17 cellular contexts compared by ENCODE assay signal in genomic region chr1:204992499-204992898, GRCh38. TPM values are rescaled to one million over a fixed set of nuclear protein-coding genes. Genes with fewer than 3 reads are reported as not detected.
DNase-seq lines count a peak whose midpoint lies in the region; ATAC-seq and TF ChIP-seq lines count a peak whose summit lies in the region.
"Had no signal": no experiment of that assay in that cellular context is flagged by ENCODE, and none has a peak within 500 bp of the region (broad histone marks: within the 10 kb centered on the region; RNA-seq: fewer than 3 reads in every experiment).

No MANE protein-coding gene starts in this region.

- intact Hi-C loops in upper lobe of right lung (cut with DNase I) = no loop called here

- no peaks in the 10 kb centered on the region for H3K9me3 Mint-ChIP-seq in activated CD4-positive, alpha-beta memory T cell treated with anti-CD3 and anti-CD28 coated beads, Interleukin-2, amount 10 ng/mL, durations not matched to agents 7 days and 5 days

- DNase-seq in stimulated activated CD4-positive, alpha-beta T cell treated with anti-CD3 and anti-CD28 coated beads, Interleukin-1b, Interleukin-23, amount 100 ng/mL, for 48 hours = peak; percentile 19
- DNase-seq in stimulated activated CD4-positive, alpha-beta T cell treated with anti-CD3 and anti-CD28 coated beads, Interleukin-2, amount 100 ng/mL, for 48 hours = no peak
- DNase-seq in activated CD4-positive, alpha-beta memory T cell treated with anti-CD3 and anti-CD28 coated beads, Interleukin-2, amount 10 ng/mL, durations not matched to agents 7 days and 5 days = peak; percentile 18
- DNase-seq in lung (ENCODE audit: low spot score) = peak; percentile 44
- DNase-seq in upper lobe of right lung = peak; percentile 71
- no peak for DNase-seq in HT-29 (ENCODE audit: low spot score)
- no peak for DNase-seq in HAP-1 (ENCODE audit: low spot score in 2 of 2)
- DNase-seq: activated CD4-positive, CD25-positive, alpha-beta regulatory T cell treated with anti-CD3 and anti-CD28 coated beads, Interleukin-2, amount 50 U/mL, for 72 hours; foreskin fibroblast; kidney glomerular epithelial cell; NCI-H1105 treated with DMSO at 0.1 percent for 48 hours; NCI-H526 treated with DMSO at 0.1 percent for 48 hours; occipital lobe; SJCRH30; stimulated activated CD4-positive, alpha-beta T cell treated with anti-CD3 and anti-CD28 coated beads, Interleukin-12 subunit alpha, Interleukin-12 subunit beta, amount 100 ng/mL, for 4 hours had no signal

- H3K36me3 Mint-ChIP-seq in activated CD4-positive, alpha-beta memory T cell treated with anti-CD3 and anti-CD28 coated beads, Interleukin-2, amount 10 ng/mL, durations not matched to agents 7 days and 5 days (ENCODE audit: low read depth) = no peaks in the 10 kb centered on the region

- H3K4me1 ChIP-seq in lung (ENCODE audit: control insufficient read depth in 2 of 2, insufficient read depth in 2 of 2, low read length in 2 of 2) (no peaks in the 10 kb centered on the region), upper lobe of right lung (no peaks in the 10 kb centered on the region), HAP-1 (peaks cover 5% of the 10 kb centered on the region)
- H3K4me1 ChIP-seq: SJCRH30 had no signal

- peaks cover 0 to 5% of the 10 kb centered on the region in 2 donors for H3K9me3 ChIP-seq in lung (ENCODE audit: control insufficient read depth in 2 of 2, insufficient read depth in 1 of 2, low read length in 1 of 2)
- no peaks in the 10 kb centered on the region for H3K9me3 ChIP-seq in upper lobe of right lung
- no peaks in the 10 kb centered on the region for H3K9me3 ChIP-seq in HAP-1
- H3K9me3 ChIP-seq: SJCRH30 had no signal

- peaks cover 5% of the 10 kb centered on the region for H3K27me3 Mint-ChIP-seq in activated CD4-positive, alpha-beta memory T cell treated with anti-CD3 and anti-CD28 coated beads, Interleukin-2, amount 10 ng/mL, durations not matched to agents 7 days and 5 days

- no peaks in the 10 kb centered on the region for H3K36me3 ChIP-seq in lung (ENCODE audit: control insufficient read depth in 2 of 2, insufficient read depth in 2 of 2, low read length in 2 of 2)
- H3K36me3 ChIP-seq in upper lobe of right lung = no peaks in the 10 kb centered on the region
- H3K36me3 ChIP-seq in HAP-1 (replicated peaks) = no peaks in the 10 kb centered on the region

- H3K27me3 ChIP-seq in lung (ENCODE audit: control insufficient read depth, insufficient read depth) (no peaks in the 10 kb centered on the region), upper lobe of right lung (peaks cover 5% of the 10 kb centered on the region), HAP-1 (ENCODE audit: low read depth) (peaks cover 39% of the 10 kb centered on the region)
- H3K27me3 ChIP-seq: SJCRH30 had no signal

- H3K4me1 Mint-ChIP-seq in activated CD4-positive, alpha-beta memory T cell treated with anti-CD3 and anti-CD28 coated beads, Interleukin-2, amount 10 ng/mL, durations not matched to agents 7 days and 5 days = peaks cover 16% of the 10 kb centered on the region

- peak overlapping the region in 1 of 2 donors; percentile 23 for H3K27ac ChIP-seq in lung (ENCODE audit: low read depth in 1 of 2, low read length in 1 of 2)
- H3K27ac ChIP-seq in upper lobe of right lung = no peak overlapping the region
- H3K27ac ChIP-seq: SJCRH30 had no signal

- 13 to 45% methylated on average over 7 of the region's 7 CpGs for WGBS in lung, 2 donors

- no peak for TF ChIP-seq CTCF in lung (IDR thresholded peaks at IDR 0.05; ENCODE audit: control extremely low read depth, extremely low read depth)
- no peak for TF ChIP-seq CTCF in upper lobe of right lung (IDR thresholded peaks at IDR 0.05)

- no peak for ATAC-seq in lung (ENCODE audit: insufficient read depth, low FRiP score)
- ATAC-seq in upper lobe of right lung = peak; percentile 56
- ATAC-seq in GM18873 (IDR thresholded peaks at IDR 0.05; ENCODE audit: low FRiP score, unreplicated experiment) = no peak

- CTCF ChIA-PET in activated CD4-positive, alpha-beta memory T cell treated with anti-CD3 and anti-CD28 coated beads, Interleukin-2, amount 10 ng/mL, durations not matched to agents 7 days and 5 days (lab: Charles Lee) = interaction anchor here (0.8 to 2.6 kb wide), 6 partner anchors 15 to 264 kb away, joined by 3 to 14 read pairs (median 4); no protein-coding TSS in a partner anchor

- no peak overlapping the region for H3K27ac Mint-ChIP-seq in activated CD4-positive, alpha-beta memory T cell treated with anti-CD3 and anti-CD28 coated beads, Interleukin-2, amount 10 ng/mL, durations not matched to agents 7 days and 5 days

- in situ Hi-C loops in HAP-1 (cut with MboI; ENCODE audit: low sequenced_read_pairs) = no loop called here

- H3K4me3 ChIP-seq in lung (no peak overlapping the region), upper lobe of right lung (no peak overlapping the region), HAP-1 (no peak overlapping the region)
- H3K4me3 ChIP-seq: SJCRH30 had no signal

- POLR2A ChIA-PET in activated CD4-positive, alpha-beta memory T cell treated with anti-CD3 and anti-CD28 coated beads, Interleukin-2, amount 10 ng/mL, durations not matched to agents 7 days and 5 days (lab: Charles Lee) = no interaction called here

- H3K4me3 Mint-ChIP-seq in activated CD4-positive, alpha-beta memory T cell treated with anti-CD3 and anti-CD28 coated beads, Interleukin-2, amount 10 ng/mL, durations not matched to agents 7 days and 5 days = no peak overlapping the region

RNA-seq across cellular contexts. Expression of gene CNTN2, which starts 50.5 kb away (rescaled TPM):
- total RNA-seq in activated CD4-positive, alpha-beta memory T cell treated with anti-CD3 and anti-CD28 coated beads, Interleukin-2, amount 10 ng/mL, durations not matched to agents 7 days and 5 days = not detected
- total RNA-seq in lung (under 1 TPM; 0.06 to 0.48 TPM), upper lobe of right lung (not detected)
- polyA plus RNA-seq in lung = under 1 TPM; 0.01 to 0.08 TPM
- not detected in 2 replicates for total RNA-seq in HT-29 (2014; rRNA removed; shearing (Covaris generic))
- polyA plus RNA-seq: BJ had no signal

Comparison
In these comparisons a context has a peak if more than half of its experiments do, and no peak if none do; other contexts are left out.
1. DNase-seq: peak in stimulated activated CD4-positive, alpha-beta T cell treated with anti-CD3 and anti-CD28 coated beads, Interleukin-1b, Interleukin-23, amount 100 ng/mL, for 48 hours (single experiment), activated CD4-positive, alpha-beta memory T cell treated with anti-CD3 and anti-CD28 coated beads, Interleukin-2, amount 10 ng/mL, durations not matched to agents 7 days and 5 days (single experiment), lung (single experiment) and upper lobe of right lung (single experiment); none in stimulated activated CD4-positive, alpha-beta T cell treated with anti-CD3 and anti-CD28 coated beads, Interleukin-2, amount 100 ng/mL, for 48 hours (0 of 2), HT-29 (single experiment) and HAP-1 (0 of 2).